ENCODE assay signal across 8 cellular contexts in the genomic region with DNA sequence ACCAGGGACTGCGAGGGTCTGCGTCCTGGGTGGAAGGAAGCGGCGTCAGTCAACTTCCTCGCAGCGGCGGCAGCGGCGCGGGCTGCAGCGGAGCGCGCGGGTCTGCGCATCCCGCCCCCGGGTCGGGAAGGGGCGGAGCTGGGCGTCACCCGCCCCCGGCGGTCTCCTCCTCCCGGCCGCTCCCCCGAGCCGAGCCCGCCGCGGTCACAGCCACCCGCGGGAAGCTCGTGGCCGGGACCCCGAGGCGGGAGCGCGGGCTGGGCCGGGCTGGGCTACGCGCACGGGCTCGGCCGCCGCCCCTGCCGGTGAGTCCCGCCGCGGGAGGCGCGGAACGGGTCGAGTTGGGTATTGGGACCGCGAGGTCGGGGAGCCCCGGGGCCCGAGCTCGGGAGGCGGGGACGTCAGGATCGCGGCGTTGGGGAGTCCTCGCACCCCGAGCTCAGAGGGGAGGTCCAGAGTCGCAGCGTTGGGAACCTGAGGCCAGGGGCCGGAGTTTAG. TPM values are rescaled to one million over a fixed set of nuclear protein-coding genes. Genes with fewer than 3 reads are reported as not detected.
DNase-seq lines count a peak whose midpoint lies in the region; ATAC-seq, FAIRE-seq and TF ChIP-seq lines count a peak whose summit lies in the region.

A gene with protein sequence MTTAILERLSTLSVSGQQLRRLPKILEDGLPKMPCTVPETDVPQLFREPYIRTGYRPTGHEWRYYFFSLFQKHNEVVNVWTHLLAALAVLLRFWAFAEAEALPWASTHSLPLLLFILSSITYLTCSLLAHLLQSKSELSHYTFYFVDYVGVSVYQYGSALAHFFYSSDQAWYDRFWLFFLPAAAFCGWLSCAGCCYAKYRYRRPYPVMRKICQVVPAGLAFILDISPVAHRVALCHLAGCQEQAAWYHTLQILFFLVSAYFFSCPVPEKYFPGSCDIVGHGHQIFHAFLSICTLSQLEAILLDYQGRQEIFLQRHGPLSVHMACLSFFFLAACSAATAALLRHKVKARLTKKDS (plus strand): TSS at position 207 of the 498 bp plus-strand sequence. CDS start 41,063 bp downstream, outside the sequence.

- H3K4me2 ChIP-seq in DND-41 (ENCODE audit: insufficient read depth, low read length) (peak within 1 kb of the TSS; percentile 93), KMS-11 (peak within 1 kb of the TSS; percentile 76), SK-N-SH (peak within 1 kb of the TSS; percentile 98)

- peak; percentile 87 for DNase-seq in DND-41
- DNase-seq in SK-N-SH = peak; percentile 97
- DNase-seq in activated naive CD4-positive, alpha-beta T cell treated with anti-CD3 and anti-CD28 coated beads, Interleukin-2, amount 50 U/mL, for 16 hours = peak; percentile 84
- DNase-seq in Right ventricle myocardium superior = peak; percentile 88
- peak in 5 of 6 donors; percentile 40 to 85 (median 58) for DNase-seq in pancreas

- H3K4me3 ChIP-seq in DND-41 (ENCODE audit: low read depth in 1 of 2, low read length in 2 of 2) = peak within 1 kb of the TSS; percentile 54 to 94
- H3K4me3 ChIP-seq in KMS-11 (IDR thresholded peaks at IDR 0.05; ENCODE audit: insufficient read depth, low read depth, low read length) = no peak within 1 kb of the TSS
- H3K4me3 ChIP-seq in SK-N-SH (ENCODE audit: low read depth in 2 of 2, low read length in 1 of 2) = peak within 1 kb of the TSS; percentile 93 to 97
- H3K4me3 ChIP-seq in pancreas = peak within 1 kb of the TSS; percentile 66 to 87 (median 76)
- peak within 1 kb of the TSS; percentile 91 for H3K4me3 ChIP-seq in thymus (ENCODE audit: low read length)

- no peak for TF ChIP-seq EP300 in SK-N-SH (IDR thresholded peaks at IDR 0.05; ENCODE audit: borderline replicate concordance in 1 of 2, low read depth in 1 of 2, low read length in 1 of 2)

- no peaks in the 10 kb centered on the region for H3K9me3 ChIP-seq in DND-41 (ENCODE audit: insufficient read depth, low read length, severe bottlenecking)
- no peaks in the 10 kb centered on the region for H3K9me3 ChIP-seq in SK-N-SH
- no peaks in the 10 kb centered on the region for H3K9me3 ChIP-seq in pancreas
- H3K9me3 ChIP-seq in thymus (ENCODE audit: control insufficient read depth) = no peaks in the 10 kb centered on the region

- peak within 1 kb of the TSS; percentile 91 for H2AFZ ChIP-seq in DND-41 (ENCODE audit: low read depth, low read length)
- peak within 1 kb of the TSS; percentile 96 for H2AFZ ChIP-seq in KMS-11 (ENCODE audit: low read depth)
- H2AFZ ChIP-seq in SK-N-SH (ENCODE audit: low read depth) = peak within 1 kb of the TSS; percentile 91

- H3K27ac ChIP-seq in DND-41 (ENCODE audit: low read length) = peak within 1 kb of the TSS; percentile 93
- H3K27ac ChIP-seq in KMS-11 = no peak within 1 kb of the TSS; the same call in 1 of the 2 replicates
- peak within 1 kb of the TSS; percentile 47 to 80; a peak in 3 of 4 replicates for H3K27ac ChIP-seq in SK-N-SH (ENCODE audit: low read depth in 2 of 2, low read length in 1 of 2)
- peak within 1 kb of the TSS in 2 of 4 donors; percentile 60 to 65 for H3K27ac ChIP-seq in pancreas
- peak within 1 kb of the TSS; percentile 94 for H3K27ac ChIP-seq in thymus (ENCODE audit: low read depth)

- H3F3A ChIP-seq in SK-N-SH (replicated peaks; ENCODE audit: insufficient read depth) = peaks cover 9% of the 10 kb centered on the region

- no peaks in the 10 kb centered on the region for H3K9me2 ChIP-seq in SK-N-SH

- intact Hi-C loops in Right ventricle myocardium superior (cut with DNase I) = loop anchor here (5.0 kb wide), 1 partner anchor 75 kb away; no protein-coding TSS in a partner anchor
- intact Hi-C loops in pancreas (cut with DNase I) = no loop called here

- no peak for TF ChIP-seq RAD21 in SK-N-SH (IDR thresholded peaks at IDR 0.05; ENCODE audit: low read length)

- FAIRE-seq in pancreas (lab: Jason Lieb, UNC) = no peak

- under 1% methylated on average over 19 of the region's 69 CpGs for WGBS in SK-N-SH (ENCODE audit: low lambda C conversion rate)
- WGBS in pancreas, 2 donors = 0 to 2% methylated on average over 66 to 69 of the region's 69 CpGs
- WGBS in thymus = under 1% methylated on average over 69 of the region's 69 CpGs

- CTCF ChIA-PET in SK-N-SH (lab: Yijun Ruan, JAX) = interaction anchor here (0.6 to 4.5 kb wide), 17 partner anchors 8 to 301 kb away, joined by 3 to 22 read pairs (median 3); a partner anchor contains a TSS

- ATAC-seq in DND-41 (ENCODE audit: insufficient read depth, low read depth) (peak; percentile 88), GM21717 (IDR thresholded peaks at IDR 0.05; ENCODE audit: unreplicated experiment) (peak; percentile 82), Right ventricle myocardium superior (ENCODE audit: poor library complexity) (peak; percentile 99), pancreas (peak; percentile 86 to 96 (median 96))

- H3K27me3 ChIP-seq in DND-41 (ENCODE audit: insufficient read depth, low read length, poor library complexity) (no peaks in the 10 kb centered on the region), KMS-11 (ENCODE audit: insufficient read depth, low read depth) (no peaks in the 10 kb centered on the region), SK-N-SH (ENCODE audit: insufficient read depth) (no peaks in the 10 kb centered on the region), pancreas (no peaks in the 10 kb centered on the region), thymus (ENCODE audit: control insufficient read depth, insufficient read depth) (no peaks in the 10 kb centered on the region)

- peaks cover 7% of the 10 kb centered on the region for H3K36me3 ChIP-seq in DND-41 (ENCODE audit: insufficient read depth, low read length)
- H3K36me3 ChIP-seq in KMS-11 (ENCODE audit: insufficient read depth) = no peaks in the 10 kb centered on the region
- H3K36me3 ChIP-seq in SK-N-SH (replicated peaks in 1 of 2; ENCODE audit: control insufficient read depth in 1 of 2, insufficient read depth in 2 of 2, low read length in 1 of 2) = no peaks in the 10 kb centered on the region
- no peaks in the 10 kb centered on the region for H3K36me3 ChIP-seq in pancreas
- H3K36me3 ChIP-seq in thymus (ENCODE audit: control insufficient read depth, insufficient read depth) = no peaks in the 10 kb centered on the region

- H3K79me2 ChIP-seq in DND-41 (ENCODE audit: insufficient read depth, low read length) (peaks cover 41% of the 10 kb centered on the region), KMS-11 (ENCODE audit: insufficient read depth, low read depth) (no peaks in the 10 kb centered on the region; the same call in 1 of the 2 replicates), SK-N-SH (ENCODE audit: insufficient read depth) (no peaks in the 10 kb centered on the region)

- H3K9ac ChIP-seq in DND-41 (ENCODE audit: low read depth, low read length) (peak within 1 kb of the TSS; percentile 77), KMS-11 (peak within 1 kb of the TSS; percentile 80), SK-N-SH (peak within 1 kb of the TSS; percentile 81)

- peaks cover 30% of the 10 kb centered on the region for H3K4me1 ChIP-seq in DND-41 (ENCODE audit: insufficient read depth, low read length)
- peaks cover 7% of the 10 kb centered on the region for H3K4me1 ChIP-seq in KMS-11 (ENCODE audit: low read depth, poor library complexity, severe bottlenecking)
- H3K4me1 ChIP-seq in SK-N-SH (ENCODE audit: control insufficient read depth in 1 of 2, insufficient read depth in 2 of 2, low read depth in 1 of 2, low read length in 1 of 2) = peaks cover 0 to 28% of the 10 kb centered on the region in 2 experiments; a peak in 3 of 4 replicates
- peaks cover 0 to 5% (median 0%) of the 10 kb centered on the region in 3 donors for H3K4me1 ChIP-seq in pancreas
- H3K4me1 ChIP-seq in thymus (ENCODE audit: control insufficient read depth, insufficient read depth, low read length) = peaks cover 10% of the 10 kb centered on the region

- peaks cover 8% of the 10 kb centered on the region; the same call in 1 of the 2 replicates for H4K20me1 ChIP-seq in DND-41 (ENCODE audit: insufficient read depth, low read length)
- H4K20me1 ChIP-seq in KMS-11 (ENCODE audit: insufficient read depth) = no peaks in the 10 kb centered on the region
- no peaks in the 10 kb centered on the region for H4K20me1 ChIP-seq in SK-N-SH (ENCODE audit: insufficient read depth)

- TF ChIP-seq CTCF in DND-41 (IDR thresholded peaks at IDR 0.05; ENCODE audit: borderline replicate concordance, extremely low read depth, low read length, poor library complexity, severe bottlenecking) = no peak
- no peak for TF ChIP-seq CTCF in KMS-11 (conservative IDR thresholded peaks at IDR 0.05; ENCODE audit: low read depth, low read length)
- no peak for TF ChIP-seq CTCF in SK-N-SH (IDR thresholded peaks at IDR 0.05)
- TF ChIP-seq CTCF in pancreas (IDR thresholded peaks at IDR 0.05) = no peak

- POLR2A ChIA-PET in SK-N-SH (lab: Yijun Ruan, JAX) = interaction anchor here (0.7 to 1.5 kb wide), 8 partner anchors 9 to 303 kb away, joined by 3 to 14 read pairs (median 4); a partner anchor contains a TSS

TF ChIP-seq in SK-N-SH, 30 proteins besides CTCF, POLR2A, EP300 and RAD21 (continues in another document):
- TF ChIP-seq GATA2 (CRISPR knock-in tag; IDR thresholded peaks at IDR 0.05) (no peak), RFX5 (IDR thresholded peaks at IDR 0.05; ENCODE audit: low read length) (no peak), POLR2AphosphoS5 (IDR thresholded peaks at IDR 0.05; ENCODE audit: low read depth, low read length) (peak; percentile 67), NFIC (IDR thresholded peaks at IDR 0.05; ENCODE audit: borderline replicate concordance) (no peak)
- TF ChIP-seq, protein P1, sequence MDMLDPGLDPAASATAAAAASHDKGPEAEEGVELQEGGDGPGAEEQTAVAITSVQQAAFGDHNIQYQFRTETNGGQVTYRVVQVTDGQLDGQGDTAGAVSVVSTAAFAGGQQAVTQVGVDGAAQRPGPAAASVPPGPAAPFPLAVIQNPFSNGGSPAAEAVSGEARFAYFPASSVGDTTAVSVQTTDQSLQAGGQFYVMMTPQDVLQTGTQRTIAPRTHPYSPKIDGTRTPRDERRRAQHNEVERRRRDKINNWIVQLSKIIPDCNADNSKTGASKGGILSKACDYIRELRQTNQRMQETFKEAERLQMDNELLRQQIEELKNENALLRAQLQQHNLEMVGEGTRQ (IDR thresholded peaks at IDR 0.05; ENCODE audit: borderline replicate concordance, low read depth, low read length) = no peak
- TF ChIP-seq, protein P2, sequence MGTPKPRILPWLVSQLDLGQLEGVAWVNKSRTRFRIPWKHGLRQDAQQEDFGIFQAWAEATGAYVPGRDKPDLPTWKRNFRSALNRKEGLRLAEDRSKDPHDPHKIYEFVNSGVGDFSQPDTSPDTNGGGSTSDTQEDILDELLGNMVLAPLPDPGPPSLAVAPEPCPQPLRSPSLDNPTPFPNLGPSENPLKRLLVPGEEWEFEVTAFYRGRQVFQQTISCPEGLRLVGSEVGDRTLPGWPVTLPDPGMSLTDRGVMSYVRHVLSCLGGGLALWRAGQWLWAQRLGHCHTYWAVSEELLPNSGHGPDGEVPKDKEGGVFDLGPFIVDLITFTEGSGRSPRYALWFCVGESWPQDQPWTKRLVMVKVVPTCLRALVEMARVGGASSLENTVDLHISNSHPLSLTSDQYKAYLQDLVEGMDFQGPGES (IDR thresholded peaks at IDR 0.05; ENCODE audit: low read depth, low read length) = no peak

RNA-seq across cellular contexts. Expression of the gene that starts here (rescaled TPM):
- 2.3 and 2.4 TPM in 2 replicates for polyA plus RNA-seq in SK-N-SH (2012; rRNA removed)
- 2.2 and 3.1 TPM in 2 replicates for polyA plus RNA-seq in SK-N-SH (2012; cell fraction: cytosol; rRNA removed)
- 0.55 and 0.86 TPM in 2 replicates for polyA plus RNA-seq in SK-N-SH (2012; cell fraction: nucleus; rRNA removed)
- 2.6 TPM for total RNA-seq in Right ventricle myocardium superior
- 1 to 10 TPM in 4 of 6 donors, under 1 TPM in 2; 0.71 to 6.1 (median 2.0) TPM for total RNA-seq in pancreas
- polyA plus RNA-seq in pancreas = 1 to 10 TPM in 1 of 2 donors, under 1 TPM in 1; 0.87 to 2.7 TPM
- polyA plus RNA-seq in thymus = 11.3 TPM
